Comparison of ENCODE assay signal across 9 cellular contexts in the genomic region with DNA sequence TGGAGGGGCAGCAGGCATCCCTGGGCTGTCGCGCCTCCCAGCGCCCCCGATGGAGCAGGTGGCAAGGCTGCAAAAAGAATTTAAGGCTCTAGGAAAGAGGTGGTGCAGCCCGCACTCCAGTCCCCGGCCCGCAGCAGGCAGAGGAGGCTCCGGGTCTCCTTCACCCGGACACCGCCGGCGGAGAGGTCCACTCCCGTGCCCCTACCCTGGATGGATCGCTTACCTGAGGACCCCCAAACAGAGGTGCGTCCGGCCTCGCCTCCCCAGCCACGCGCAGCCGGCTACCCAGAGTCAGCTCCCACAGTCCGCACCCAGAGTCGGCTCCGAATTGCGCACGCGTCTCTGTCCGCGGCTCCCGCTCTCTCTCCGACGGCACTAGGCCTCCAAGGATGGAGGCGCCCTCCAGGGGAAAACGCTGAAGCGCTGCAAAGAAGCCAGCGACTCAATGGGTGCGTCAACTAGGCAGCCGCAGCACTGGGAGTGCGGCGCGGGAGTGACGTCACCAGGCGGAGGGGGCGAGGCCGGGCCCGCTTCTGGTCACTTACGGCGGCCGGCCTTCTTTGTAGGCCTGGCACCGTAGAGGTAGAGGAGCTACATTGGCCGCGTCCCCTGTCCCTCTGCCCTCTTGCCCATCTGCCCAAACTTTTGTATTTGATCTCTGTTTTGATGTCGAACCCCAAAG. TPM values are rescaled to one million over a fixed set of nuclear protein-coding genes. Genes with fewer than 3 reads are reported as not detected.
DNase-seq lines count a peak whose midpoint lies in the region; ATAC-seq, FAIRE-seq and TF ChIP-seq lines count a peak whose summit lies in the region.
"Had no signal": no experiment of that assay in that cellular context is flagged by ENCODE, and none has a peak within 500 bp of the region (broad histone marks: within the 10 kb centered on the region; RNA-seq: fewer than 3 reads in every experiment).

A gene with protein sequence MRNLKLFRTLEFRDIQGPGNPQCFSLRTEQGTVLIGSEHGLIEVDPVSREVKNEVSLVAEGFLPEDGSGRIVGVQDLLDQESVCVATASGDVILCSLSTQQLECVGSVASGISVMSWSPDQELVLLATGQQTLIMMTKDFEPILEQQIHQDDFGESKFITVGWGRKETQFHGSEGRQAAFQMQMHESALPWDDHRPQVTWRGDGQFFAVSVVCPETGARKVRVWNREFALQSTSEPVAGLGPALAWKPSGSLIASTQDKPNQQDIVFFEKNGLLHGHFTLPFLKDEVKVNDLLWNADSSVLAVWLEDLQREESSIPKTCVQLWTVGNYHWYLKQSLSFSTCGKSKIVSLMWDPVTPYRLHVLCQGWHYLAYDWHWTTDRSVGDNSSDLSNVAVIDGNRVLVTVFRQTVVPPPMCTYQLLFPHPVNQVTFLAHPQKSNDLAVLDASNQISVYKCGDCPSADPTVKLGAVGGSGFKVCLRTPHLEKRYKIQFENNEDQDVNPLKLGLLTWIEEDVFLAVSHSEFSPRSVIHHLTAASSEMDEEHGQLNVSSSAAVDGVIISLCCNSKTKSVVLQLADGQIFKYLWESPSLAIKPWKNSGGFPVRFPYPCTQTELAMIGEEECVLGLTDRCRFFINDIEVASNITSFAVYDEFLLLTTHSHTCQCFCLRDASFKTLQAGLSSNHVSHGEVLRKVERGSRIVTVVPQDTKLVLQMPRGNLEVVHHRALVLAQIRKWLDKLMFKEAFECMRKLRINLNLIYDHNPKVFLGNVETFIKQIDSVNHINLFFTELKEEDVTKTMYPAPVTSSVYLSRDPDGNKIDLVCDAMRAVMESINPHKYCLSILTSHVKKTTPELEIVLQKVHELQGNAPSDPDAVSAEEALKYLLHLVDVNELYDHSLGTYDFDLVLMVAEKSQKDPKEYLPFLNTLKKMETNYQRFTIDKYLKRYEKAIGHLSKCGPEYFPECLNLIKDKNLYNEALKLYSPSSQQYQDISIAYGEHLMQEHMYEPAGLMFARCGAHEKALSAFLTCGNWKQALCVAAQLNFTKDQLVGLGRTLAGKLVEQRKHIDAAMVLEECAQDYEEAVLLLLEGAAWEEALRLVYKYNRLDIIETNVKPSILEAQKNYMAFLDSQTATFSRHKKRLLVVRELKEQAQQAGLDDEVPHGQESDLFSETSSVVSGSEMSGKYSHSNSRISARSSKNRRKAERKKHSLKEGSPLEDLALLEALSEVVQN (N-terminal part only) (minus strand): TSS at position 484 of the 682 bp plus-strand sequence. CDS start 2,978 bp downstream, outside the sequence.

- no peaks in the 10 kb centered on the region for H3K27me3 ChIP-seq in keratinocyte (ENCODE audit: control insufficient read depth, extremely low read depth, insufficient read depth, low read length)

- H3K4me3 ChIP-seq in keratinocyte (ENCODE audit: control insufficient read depth in 2 of 3, extremely low read depth in 1 of 3, insufficient read depth in 2 of 3, low read depth in 1 of 3, low read length in 3 of 3) = peak within 1 kb of the TSS; percentile 64 to 98 (median 96)

- H3K9me3 ChIP-seq in keratinocyte (ENCODE audit: control insufficient read depth, low read depth, low read length) = no peaks in the 10 kb centered on the region

- H3K4me1 ChIP-seq in keratinocyte (ENCODE audit: control insufficient read depth, extremely low read depth, insufficient read depth, low read length) = peaks cover 14% of the 10 kb centered on the region

- H4K20me1 ChIP-seq in keratinocyte (ENCODE audit: control insufficient read depth, extremely low read depth, insufficient read depth, low read length) = no peaks in the 10 kb centered on the region

- peaks cover 7 to 11% of the 10 kb centered on the region in 2 experiments for H3K36me3 ChIP-seq in keratinocyte (ENCODE audit: control insufficient read depth in 2 of 2, extremely low read depth in 1 of 2, insufficient read depth in 2 of 2, low read length in 2 of 2)

- TF ChIP-seq CTCF in AG09319 (IDR thresholded peaks at IDR 0.05; ENCODE audit: low read depth, low read length) = peak; percentile 39
- peak; percentile 23 to 52 (median 33) for TF ChIP-seq CTCF in keratinocyte (optimal IDR thresholded peaks at IDR 0.05 in 1 of 3, IDR thresholded peaks at IDR 0.05 in 1 of 3, conservative IDR thresholded peaks at IDR 0.05 in 1 of 3; ENCODE audit: extremely low read depth in 1 of 3, insufficient read depth in 2 of 3, low read length in 3 of 3)

- no peaks in the 10 kb centered on the region for H3K9me1 ChIP-seq in keratinocyte (ENCODE audit: control insufficient read depth, extremely low read depth, insufficient read depth, low read length)

- peak within 1 kb of the TSS; percentile 80 for H3K4me2 ChIP-seq in keratinocyte (ENCODE audit: control insufficient read depth, extremely low read depth, insufficient read depth, low read depth, low read length)

- dilution Hi-C loops in keratinocyte (cut with MboI; ENCODE audit: extremely low pct_ligation_motif_present, low sequenced_read_pairs) = no loop called here

- peaks cover 37% of the 10 kb centered on the region for H3K79me2 ChIP-seq in keratinocyte (ENCODE audit: control insufficient read depth, insufficient read depth, low read length)

- no peak for FAIRE-seq in keratinocyte (lab: Jason Lieb, UNC)
- FAIRE-seq: colon had no signal

- peak; percentile 78 for DNase-seq in AG09319 (ENCODE audit: extremely low read depth, low read depth)
- peak; percentile 88 for DNase-seq in NCI-H345 (lab: John Stamatoyannopoulos, UW)
- peak; percentile 73 to 84 (median 81) for DNase-seq in activated CD4-positive, CD25-positive, alpha-beta regulatory T cell (lab: John Stamatoyannopoulos, UW)
- DNase-seq in central memory CD4-positive, alpha-beta T cell = peak; percentile 92
- peak; percentile 52 for DNase-seq in keratinocyte (ENCODE audit: low read depth, low spot score)
- DNase-seq in stimulated activated CD4-positive, alpha-beta T cell treated with anti-CD3 and anti-CD28 coated beads, Interleukin-15, amount 100 ng/mL, for 1 hour (ENCODE audit: low read depth in 1 of 2, low spot score in 1 of 2) = peak; percentile 77 to 86

- ATAC-seq in GM19023 (IDR thresholded peaks at IDR 0.05; ENCODE audit: unreplicated experiment) (peak; percentile 89), HG03280 (IDR thresholded peaks at IDR 0.05; ENCODE audit: unreplicated experiment) (peak; percentile 90)

- peak within 1 kb of the TSS; percentile 92 for H3K9ac ChIP-seq in keratinocyte (ENCODE audit: control insufficient read depth, extremely low read depth, insufficient read depth, low read length)

- H3K27ac ChIP-seq in keratinocyte (ENCODE audit: control insufficient read depth, insufficient read depth, low read length) = peak within 1 kb of the TSS; percentile 82

- peak within 1 kb of the TSS; percentile 94 for H2AFZ ChIP-seq in keratinocyte (ENCODE audit: control insufficient read depth, low read length)

RNA-seq across cellular contexts. Expression of the gene that starts here (rescaled TPM):
- 30.5 to 49.6 TPM (median 43.6 TPM) in 3 replicates for polyA plus RNA-seq in keratinocyte
- polyA plus RNA-seq in keratinocyte (2011; ENCODE audit: low read depth) = 28.0 TPM
- polyA plus RNA-seq in keratinocyte (2011; cell fraction: cytosol; rRNA removed) = 23.6 and 39.3 TPM in 2 replicates
- 93.0 and 101 TPM in 2 replicates for polyA plus RNA-seq in keratinocyte (2011; cell fraction: nucleus; rRNA removed)
- polyA plus RNA-seq in keratinocyte (2012; ENCODE audit: low replicate concordance) = 14.8 and 38.0 TPM in 2 replicates
- 24.9 to 68.7 TPM (median 62.0 TPM) in 3 replicates for polyA minus RNA-seq in keratinocyte
- polyA minus RNA-seq in keratinocyte (2011; cell fraction: cytosol; rRNA and poly(A)+ RNA removed) = 21.3 TPM
- polyA minus RNA-seq in keratinocyte (2011; cell fraction: nucleus; rRNA and poly(A)+ RNA removed) = 37.5 and 68.4 TPM in 2 replicates

Comparison
In these comparisons a context has a peak if more than half of its experiments do, and no peak if none do; other contexts are left out.
1. Peak in every context shown above with its lines: DNase-seq, ATAC-seq, H3K4me3 ChIP-seq and H3K27ac ChIP-seq.